ENCODE assay signal across 10 cellular contexts in the genomic region with DNA sequence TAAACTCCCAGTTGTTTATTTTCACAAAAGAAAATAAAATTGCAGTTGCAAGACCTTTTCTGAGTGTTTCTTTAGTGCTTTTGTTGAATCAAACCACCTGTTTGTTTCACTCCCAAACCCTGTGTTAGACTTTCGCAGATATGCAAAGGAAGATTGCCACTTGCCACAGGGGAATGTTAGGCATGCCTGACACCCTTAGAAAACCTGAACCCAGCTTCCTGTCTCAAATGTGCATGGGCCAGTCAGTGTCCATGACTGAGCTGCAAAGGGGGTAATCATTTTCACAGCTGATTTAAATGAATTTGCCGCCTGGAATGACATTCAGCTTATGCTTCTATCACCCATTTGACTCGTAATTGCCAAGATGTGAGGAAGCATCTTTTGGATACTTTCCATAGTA. TPM values are rescaled to one million over a fixed set of nuclear protein-coding genes. Genes with fewer than 3 reads are reported as not detected.
A peak's percentile ranks its signal among the peaks of the same experiment; 100 is the strongest.
DNase-seq lines count a peak whose midpoint lies in the region; ATAC-seq and TF ChIP-seq lines count a peak whose summit lies in the region.
"Had no signal": no experiment of that assay in that cellular context is flagged by ENCODE, and none has a peak within 500 bp of the region (broad histone marks: within the 10 kb centered on the region; RNA-seq: fewer than 3 reads in every experiment).

No MANE protein-coding gene starts in this region.

- no peak for TF ChIP-seq POLR2A in lower leg skin (IDR thresholded peaks at IDR 0.05)

- peaks cover 28% of the 10 kb centered on the region for H3K4me1 ChIP-seq in MM.1S (ENCODE audit: low read length)

- H3K9me2 ChIP-seq in MM.1S (replicated peaks; ENCODE audit: insufficient read depth, low read length): no peaks in the 10 kb centered on the region

- peaks cover 25% of the 10 kb centered on the region for H3F3A ChIP-seq in MM.1S (ENCODE audit: insufficient read depth, low read length)

- no peak overlapping the region for H2AFZ ChIP-seq in MM.1S (ENCODE audit: low read length)

- H3K36me3 ChIP-seq in MM.1S (replicated peaks; ENCODE audit: insufficient read depth, low read length): no peaks in the 10 kb centered on the region

- 66 to 71% methylated on average over 3 of the region's 3 CpGs for WGBS in lower leg skin, 2 donors

- peak; percentile 62 for ATAC-seq in GM21447 (IDR thresholded peaks at IDR 0.05; ENCODE audit: unreplicated experiment)

- TF ChIP-seq CTCF in MM.1S (IDR thresholded peaks at IDR 0.05; ENCODE audit: low read length) (no peak), lower leg skin (IDR thresholded peaks at IDR 0.05) (no peak)

- H3K27ac ChIP-seq in MM.1S (ENCODE audit: low read length): peak overlapping the region; percentile 95

- H3K9ac ChIP-seq in MM.1S (ENCODE audit: low read length): peak overlapping the region; percentile 66; the same call in 1 of the 2 replicates

- H3K27me3 ChIP-seq in MM.1S (replicated peaks; ENCODE audit: insufficient read depth, low read length): no peaks in the 10 kb centered on the region
- H3K27me3 ChIP-seq: stomach had no signal

- no peaks in the 10 kb centered on the region for H4K20me1 ChIP-seq in MM.1S (ENCODE audit: insufficient read depth, low read length)

- H3K79me2 ChIP-seq in MM.1S (ENCODE audit: low read length): no peaks in the 10 kb centered on the region

- intact Hi-C loops in lower leg skin (cut with DNase I; ENCODE audit: low total_unique reads): no loop called here

- no peaks in the 10 kb centered on the region for H3K9me3 ChIP-seq in MM.1S (replicated peaks; ENCODE audit: insufficient read depth, low read length)
- H3K9me3 ChIP-seq: stomach had no signal

- H3K4me2 ChIP-seq in MM.1S (ENCODE audit: low read depth, low read length): peak overlapping the region; percentile 99

- peak overlapping the region; percentile 58 for H3K4me3 ChIP-seq in MM.1S (ENCODE audit: low read length)
- no peak overlapping the region for H3K4me3 ChIP-seq in lower leg skin (ENCODE audit: low read depth, poor library complexity, severe bottlenecking)
- H3K4me3 ChIP-seq: stomach had no signal

- DNase-seq in EH (ENCODE audit: low read depth): peak; percentile 41
- peak; percentile 75 for DNase-seq in MM.1S
- DNase-seq in myocyte (ENCODE audit: low read depth): peak; percentile 90
- DNase-seq in putamen (ENCODE audit: low spot score): no peak
- DNase-seq in activated effector memory CD4-positive, alpha-beta T cell treated with anti-CD3 and anti-CD28 coated beads, Interleukin-2, amount 50 U/mL, for 16 hours: no peak
- DNase-seq in lower leg skin (ENCODE audit: low spot score in 2 of 2): no peak
- DNase-seq in NCI-H345 treated with DMSO at 0.1 percent for 48 hours (lab: John Stamatoyannopoulos, UW; ENCODE audit: unreplicated experiment): no peak
- DNase-seq: small intestine, stomach had no signal

RNA-seq across cellular contexts. Expression of a gene that starts 17.5 kb away (rescaled TPM):
- 78.3 and 88.1 TPM in 2 replicates for total RNA-seq in myocyte
- polyA plus RNA-seq in myocyte (2012): 92.8 TPM
- 10 to 100 TPM; 57.3 to 90.4 (median 82.3) TPM for total RNA-seq in lower leg skin

RNA-seq across cellular contexts. Expression of a gene that starts 44.0 kb away (rescaled TPM):
- 37.4 and 39.9 TPM in 2 replicates for total RNA-seq in myocyte
- 47.2 TPM for polyA plus RNA-seq in myocyte (2012)
- total RNA-seq in lower leg skin: 100 to 1,000 TPM in 2 of 4 donors, 10 to 100 TPM in 2; 86.2 to 121 (median 101) TPM

RNA-seq across cellular contexts. Expression of a gene that starts 44.2 kb away (rescaled TPM):
- total RNA-seq in myocyte (19.4 and 28.6 TPM in 2 replicates), lower leg skin (10 to 100 TPM; 10.0 to 26.1 (median 23.5) TPM)
- 23.8 TPM for polyA plus RNA-seq in myocyte (2012)

Comparison
In these comparisons a context has a peak if more than half of its experiments do, and no peak if none do; other contexts are left out.
1. DNase-seq: peak in EH (single experiment), MM.1S (single experiment) and myocyte (single experiment); none in putamen (single experiment), activated effector memory CD4-positive, alpha-beta T cell treated with anti-CD3 and anti-CD28 coated beads, Interleukin-2, amount 50 U/mL, for 16 hours (single experiment), lower leg skin (0 of 2) and NCI-H345 treated with DMSO at 0.1 percent for 48 hours (single experiment).